In genomic region chr20:31879143-31879987, GRCh38 we compare ENCODE assay signal across 8 cellular contexts. TPM values are rescaled to one million over a fixed set of nuclear protein-coding genes. Genes with fewer than 3 reads are reported as not detected.
DNase-seq lines count a peak whose midpoint lies in the region; ATAC-seq and TF ChIP-seq lines count a peak whose summit lies in the region.

No MANE protein-coding gene starts in this region.

- peak; percentile 9 for TF ChIP-seq CTCF in fibroblast of the aortic adventitia (IDR thresholded peaks at IDR 0.05; ENCODE audit: insufficient read depth, low read length)
- no peak for TF ChIP-seq CTCF in natural killer cell (IDR thresholded peaks at IDR 0.05)

- peaks cover 11% of the 10 kb centered on the region for H3K4me1 Mint-ChIP-seq in activated T-helper 2 cell treated with anti-CD3 and anti-CD28 coated beads, Interferon-gamma antibody, Interleukin-2, Interleukin-4, amounts not matched to agents 10 μg/mL and 5 μg/mL and 100 μg/mL, durations not matched to agents 14 hours and 24 hours and 36 hours (ENCODE audit: low read depth)
- peaks cover 12 to 18% of the 10 kb centered on the region in 2 donors for H3K4me1 Mint-ChIP-seq in natural killer cell
- peaks cover 5 to 23% of the 10 kb centered on the region in 2 donors for H3K4me1 Mint-ChIP-seq in stimulated activated naive B cell treated with anti-CD40 and anti-IgM and Interleukin-4, amounts not matched to agents 10 μg/mL and 1 μg/mL and 100 μg/mL, for 72 hours

- ATAC-seq in GM21825 (IDR thresholded peaks at IDR 0.05; ENCODE audit: unreplicated experiment) (peak; percentile 55), natural killer cell (peak; percentile 84 to 90 (median 86))
- ATAC-seq in stimulated activated naive B cell treated with anti-CD40 and anti-IgM and Interleukin-4, amounts not matched to agents 10 μg/mL and 1 μg/mL and 100 μg/mL, for 72 hours (replicated peaks), result peak; percentile 96 to 98

- intact Hi-C loops in activated T-helper 2 cell treated with anti-CD3 and anti-CD28 coated beads, Interferon-gamma antibody, Interleukin-2, Interleukin-4, amounts not matched to agents 10 μg/mL and 5 μg/mL and 100 μg/mL, durations not matched to agents 14 hours and 24 hours and 36 hours (cut with micrococcal nuclease), result no loop called here
- intact Hi-C loops in natural killer cell (cut with micrococcal nuclease), result no loop called here

- H3K9me3 Mint-ChIP-seq in activated T-helper 2 cell treated with anti-CD3 and anti-CD28 coated beads, Interferon-gamma antibody, Interleukin-2, Interleukin-4, amounts not matched to agents 10 μg/mL and 5 μg/mL and 100 μg/mL, durations not matched to agents 14 hours and 24 hours and 36 hours, result no peaks in the 10 kb centered on the region
- no peaks in the 10 kb centered on the region for H3K9me3 Mint-ChIP-seq in natural killer cell
- no peaks in the 10 kb centered on the region for H3K9me3 Mint-ChIP-seq in stimulated activated naive B cell treated with anti-CD40 and anti-IgM and Interleukin-4, amounts not matched to agents 10 μg/mL and 1 μg/mL and 100 μg/mL, for 72 hours

- peak overlapping the region; percentile 62 for H3K27ac Mint-ChIP-seq in activated T-helper 2 cell treated with anti-CD3 and anti-CD28 coated beads, Interferon-gamma antibody, Interleukin-2, Interleukin-4, amounts not matched to agents 10 μg/mL and 5 μg/mL and 100 μg/mL, durations not matched to agents 14 hours and 24 hours and 36 hours
- H3K27ac Mint-ChIP-seq in natural killer cell, result peak overlapping the region; percentile 74 to 87
- H3K27ac Mint-ChIP-seq in stimulated activated naive B cell treated with anti-CD40 and anti-IgM and Interleukin-4, amounts not matched to agents 10 μg/mL and 1 μg/mL and 100 μg/mL, for 72 hours, result peak overlapping the region; percentile 98

- H3K36me3 Mint-ChIP-seq in activated T-helper 2 cell treated with anti-CD3 and anti-CD28 coated beads, Interferon-gamma antibody, Interleukin-2, Interleukin-4, amounts not matched to agents 10 μg/mL and 5 μg/mL and 100 μg/mL, durations not matched to agents 14 hours and 24 hours and 36 hours (ENCODE audit: low read depth), result no peaks in the 10 kb centered on the region
- H3K36me3 Mint-ChIP-seq in natural killer cell, result no peaks in the 10 kb centered on the region
- H3K36me3 Mint-ChIP-seq in stimulated activated naive B cell treated with anti-CD40 and anti-IgM and Interleukin-4, amounts not matched to agents 10 μg/mL and 1 μg/mL and 100 μg/mL, for 72 hours, result no peaks in the 10 kb centered on the region

- peaks cover 36% of the 10 kb centered on the region for H3K27me3 Mint-ChIP-seq in activated T-helper 2 cell treated with anti-CD3 and anti-CD28 coated beads, Interferon-gamma antibody, Interleukin-2, Interleukin-4, amounts not matched to agents 10 μg/mL and 5 μg/mL and 100 μg/mL, durations not matched to agents 14 hours and 24 hours and 36 hours (ENCODE audit: low read depth)
- peaks cover 7 to 17% of the 10 kb centered on the region in 2 donors for H3K27me3 Mint-ChIP-seq in natural killer cell (ENCODE audit: low read depth in 2 of 2)
- H3K27me3 Mint-ChIP-seq in stimulated activated naive B cell treated with anti-CD40 and anti-IgM and Interleukin-4, amounts not matched to agents 10 μg/mL and 1 μg/mL and 100 μg/mL, for 72 hours, result no peaks in the 10 kb centered on the region

- peak overlapping the region; percentile 79 for H3K4me3 ChIP-seq in fibroblast of the aortic adventitia (ENCODE audit: low read depth, low read length)

- peak; percentile 96 for DNase-seq in DMS79 (lab: John Stamatoyannopoulos, UW)
- peak; percentile 79 to 87 for DNase-seq in Kasumi-1 (lab: John Stamatoyannopoulos, UW)
- peak; percentile 98 for DNase-seq in RPMI7951 (ENCODE audit: low read depth)
- peak; percentile 75 for DNase-seq in activated T-helper 2 cell treated with anti-CD3 and anti-CD28 coated beads, Interferon-gamma antibody, Interleukin-2, Interleukin-4, amounts not matched to agents 10 μg/mL and 5 μg/mL and 100 μg/mL, durations not matched to agents 14 hours and 24 hours and 36 hours (ENCODE audit: low spot score)
- DNase-seq in fibroblast of the aortic adventitia (ENCODE audit: low read depth), result peak; percentile 92
- peak; percentile 58 for DNase-seq in natural killer cell
- DNase-seq in stimulated activated naive B cell treated with anti-CD40 and anti-IgM and Interleukin-4, amounts not matched to agents 10 μg/mL and 1 μg/mL and 100 μg/mL, for 72 hours, result peak; percentile 91

- peak overlapping the region; percentile 87 for H3K4me3 Mint-ChIP-seq in activated T-helper 2 cell treated with anti-CD3 and anti-CD28 coated beads, Interferon-gamma antibody, Interleukin-2, Interleukin-4, amounts not matched to agents 10 μg/mL and 5 μg/mL and 100 μg/mL, durations not matched to agents 14 hours and 24 hours and 36 hours (ENCODE audit: low read depth)
- H3K4me3 Mint-ChIP-seq in natural killer cell, result peak overlapping the region; percentile 93
- H3K4me3 Mint-ChIP-seq in stimulated activated naive B cell treated with anti-CD40 and anti-IgM and Interleukin-4, amounts not matched to agents 10 μg/mL and 1 μg/mL and 100 μg/mL, for 72 hours, result peak overlapping the region; percentile 96 to 97

RNA-seq across cellular contexts. Expression of gene TTLL9, which starts 8.9 kb away (rescaled TPM):
- not detected in 2 replicates for total RNA-seq in RPMI7951 (2014; rRNA removed; shearing (Covaris generic))
- total RNA-seq in activated T-helper 2 cell treated with anti-CD3 and anti-CD28 coated beads, Interferon-gamma antibody, Interleukin-2, Interleukin-4, amounts not matched to agents 10 μg/mL and 5 μg/mL and 100 μg/mL, durations not matched to agents 14 hours and 24 hours and 36 hours, result not detected in 2 replicates
- total RNA-seq in fibroblast of the aortic adventitia (ENCODE audit: low replicate concordance) (0.09 and 0.41 TPM in 2 replicates), natural killer cell (not detected)

RNA-seq across cellular contexts. Expression of gene DUSP15, which starts 9.0 kb away (rescaled TPM):
- total RNA-seq in RPMI7951 (2014; rRNA removed; shearing (Covaris generic)), result not detected in 2 replicates
- not detected in 2 replicates for total RNA-seq in activated T-helper 2 cell treated with anti-CD3 and anti-CD28 coated beads, Interferon-gamma antibody, Interleukin-2, Interleukin-4, amounts not matched to agents 10 μg/mL and 5 μg/mL and 100 μg/mL, durations not matched to agents 14 hours and 24 hours and 36 hours
- 9.9 TPM in 1 of 2 replicates, not detected in the other for total RNA-seq in fibroblast of the aortic adventitia (ENCODE audit: low replicate concordance)
- not detected for total RNA-seq in natural killer cell

RNA-seq across cellular contexts. Expression of gene FOXS1, which starts 34.0 kb away (rescaled TPM):
- total RNA-seq in RPMI7951 (2014; rRNA removed; shearing (Covaris generic)), result 0.24 and 0.39 TPM in 2 replicates
- not detected in 2 replicates for total RNA-seq in activated T-helper 2 cell treated with anti-CD3 and anti-CD28 coated beads, Interferon-gamma antibody, Interleukin-2, Interleukin-4, amounts not matched to agents 10 μg/mL and 5 μg/mL and 100 μg/mL, durations not matched to agents 14 hours and 24 hours and 36 hours
- total RNA-seq in fibroblast of the aortic adventitia (ENCODE audit: low replicate concordance) (2.3 TPM in 1 of 2 replicates, not detected in the other), natural killer cell (not detected)

Comparison
In these comparisons a context has a peak if more than half of its experiments do, and no peak if none do; other contexts are left out.
1. Peak in every context shown above with its lines: DNase-seq, ATAC-seq and H3K4me3 ChIP-seq.